Comparison of ENCODE assay signal across 10 cellular contexts in genomic region chr7:148882192-148882591, GRCh38. TPM values are rescaled to one million over a fixed set of nuclear protein-coding genes. Genes with fewer than 3 reads are reported as not detected.
DNase-seq lines count a peak whose midpoint lies in the region; ATAC-seq and TF ChIP-seq lines count a peak whose summit lies in the region.
"Had no signal": no experiment of that assay in that cellular context is flagged by ENCODE, and none has a peak within 500 bp of the region (broad histone marks: within the 10 kb centered on the region; RNA-seq: fewer than 3 reads in every experiment).

No MANE protein-coding gene starts in this region.

- no peak overlapping the region for H3K27ac ChIP-seq in colonic mucosa

- H3K4me1 Mint-ChIP-seq in activated CD4-positive, alpha-beta T cell treated with anti-CD3 and anti-CD28 coated beads for 36 hours = peaks cover 43% of the 10 kb centered on the region
- peaks cover 29% of the 10 kb centered on the region for H3K4me1 Mint-ChIP-seq in osteocyte (ENCODE audit: unreplicated experiment)

- no peaks in the 10 kb centered on the region for H3K27me3 Mint-ChIP-seq in activated CD4-positive, alpha-beta T cell treated with anti-CD3 and anti-CD28 coated beads for 36 hours
- no peaks in the 10 kb centered on the region for H3K27me3 Mint-ChIP-seq in osteocyte (ENCODE audit: unreplicated experiment)

- no peak for DNase-seq in activated CD4-positive, alpha-beta T cell treated with anti-CD3 and anti-CD28 coated beads for 36 hours
- DNase-seq in activated CD4-positive, alpha-beta T cell treated with anti-CD3 and anti-CD28 coated beads, Interleukin-2, amount 50 U/mL, for 4 hours = no peak
- DNase-seq in NCI-H69 (lab: John Stamatoyannopoulos, UW) (peak; percentile 33), colonic mucosa (no peak), osteocyte (ENCODE audit: extremely low spot score, unreplicated experiment) (no peak), medulla oblongata (ENCODE audit: extremely low spot score) (no peak), NCI-H748 (lab: John Stamatoyannopoulos, UW; ENCODE audit: unreplicated experiment) (no peak)
- DNase-seq: left lung, transverse colon had no signal

- peaks cover 34% of the 10 kb centered on the region for H3K36me3 Mint-ChIP-seq in activated CD4-positive, alpha-beta T cell treated with anti-CD3 and anti-CD28 coated beads for 36 hours (ENCODE audit: low read depth)
- H3K36me3 Mint-ChIP-seq in osteocyte (ENCODE audit: unreplicated experiment) = no peaks in the 10 kb centered on the region

- intact Hi-C loops in activated CD4-positive, alpha-beta T cell treated with anti-CD3 and anti-CD28 coated beads for 36 hours (cut with DNase I, micrococcal nuclease) = loop anchor here (2.0 to 10.0 kb wide), 5 partner anchors 25 to 993 kb away; partner anchors contain the start of gene ATP6V0E2 (in 1 of the 2)
- intact Hi-C loops in colonic mucosa (cut with DNase I) = no loop called here

- H3K4me3 Mint-ChIP-seq in activated CD4-positive, alpha-beta T cell treated with anti-CD3 and anti-CD28 coated beads for 36 hours = peak overlapping the region; percentile 95
- H3K4me3 Mint-ChIP-seq in osteocyte (ENCODE audit: unreplicated experiment) = peak overlapping the region; percentile 48

- H3K4me3 ChIP-seq in colonic mucosa = peak overlapping the region; percentile 72

- POLR2A ChIA-PET in activated CD4-positive, alpha-beta T cell treated with anti-CD3 and anti-CD28 coated beads for 36 hours (lab: Charles Lee) = interaction anchor here (1.1 to 3.9 kb wide), 6 partner anchors 9 to 184 kb away, joined by 3 to 40 read pairs (median 6); partner anchors contain the start of gene CUL1

- no peak for ATAC-seq in activated CD4-positive, alpha-beta T cell treated with anti-CD3 and anti-CD28 coated beads for 36 hours
- ATAC-seq in HG02588 (IDR thresholded peaks at IDR 0.05; ENCODE audit: unreplicated experiment) = no peak
- ATAC-seq: left lung had no signal

- TF ChIP-seq CTCF in colonic mucosa (IDR thresholded peaks at IDR 0.05) (no peak), osteocyte (IDR thresholded peaks at IDR 0.05) (no peak)

- peak overlapping the region; percentile 51 for H3K27ac Mint-ChIP-seq in activated CD4-positive, alpha-beta T cell treated with anti-CD3 and anti-CD28 coated beads for 36 hours
- peak overlapping the region; percentile 87 for H3K27ac Mint-ChIP-seq in osteocyte (ENCODE audit: unreplicated experiment)

- H3K9me3 ChIP-seq in colonic mucosa = no peaks in the 10 kb centered on the region
- H3K9me3 ChIP-seq: left lung, transverse colon had no signal

- H3K36me3 ChIP-seq in colonic mucosa = no peaks in the 10 kb centered on the region
- H3K36me3 ChIP-seq: left lung, transverse colon had no signal

- H3K9ac ChIP-seq in colonic mucosa (ENCODE audit: low read depth in 2 of 2, low read length in 2 of 2) = no peak overlapping the region

- H3K27me3 ChIP-seq in colonic mucosa = no peaks in the 10 kb centered on the region
- H3K27me3 ChIP-seq: left lung, transverse colon had no signal

- CTCF ChIA-PET in activated CD4-positive, alpha-beta T cell treated with anti-CD3 and anti-CD28 coated beads for 36 hours (lab: Charles Lee) = interaction anchor here (1.8 to 2.0 kb wide), 2 partner anchors 33 to 59 kb away, joined by 5 to 17 read pairs; no protein-coding TSS in a partner anchor

- peaks cover 5% of the 10 kb centered on the region for H3K4me1 ChIP-seq in colonic mucosa

- H3K9me3 Mint-ChIP-seq in activated CD4-positive, alpha-beta T cell treated with anti-CD3 and anti-CD28 coated beads for 36 hours (ENCODE audit: low read depth) = peaks cover 1% of the 10 kb centered on the region
- H3K9me3 Mint-ChIP-seq in osteocyte (ENCODE audit: unreplicated experiment) = no peaks in the 10 kb centered on the region

RNA-seq across cellular contexts. Expression of gene EZH2, which starts 1.9 kb away (rescaled TPM):
- 100 to 1,000 TPM; 117 to 126 TPM for total RNA-seq in activated CD4-positive, alpha-beta T cell treated with anti-CD3 and anti-CD28 coated beads for 36 hours
- total RNA-seq in colonic mucosa (10 to 100 TPM; 13.4 to 31.7 TPM), osteocyte (13.0 and 14.9 TPM in 2 replicates)
